Comparison of ENCODE assay signal across 9 cellular contexts in the genomic region with DNA sequence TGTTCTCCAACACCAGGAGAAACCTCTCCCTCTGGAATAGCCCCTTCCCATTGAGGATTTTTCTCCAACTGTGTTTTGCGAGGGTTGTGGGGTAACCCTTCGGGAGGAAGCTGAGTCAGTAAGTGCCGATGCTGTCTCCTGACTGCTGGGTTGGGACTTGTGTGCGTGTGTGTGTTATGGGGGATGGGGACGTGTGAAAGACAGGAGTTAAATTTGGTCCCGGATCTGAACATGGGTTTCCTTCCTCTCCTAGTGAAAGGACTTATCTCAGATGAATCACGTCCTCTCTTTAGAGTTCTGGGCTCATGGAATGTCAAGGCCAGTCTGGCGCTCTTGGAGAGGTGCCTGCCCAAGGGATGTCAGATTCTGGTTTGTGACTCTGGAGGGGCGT. TPM values are rescaled to one million over a fixed set of nuclear protein-coding genes. Genes with fewer than 3 reads are reported as not detected.
A peak's percentile ranks its signal among the peaks of the same experiment; 100 is the strongest.
DNase-seq lines count a peak whose midpoint lies in the region; ATAC-seq and TF ChIP-seq lines count a peak whose summit lies in the region.
"Had no signal": no experiment of that assay in that cellular context is flagged by ENCODE, and none has a peak within 500 bp of the region (broad histone marks: within the 10 kb centered on the region; RNA-seq: fewer than 3 reads in every experiment).

No MANE protein-coding gene starts in this region.

- H3K9me3 Mint-ChIP-seq in glutamatergic neuron (ENCODE audit: unreplicated experiment), result peaks cover 2% of the 10 kb centered on the region
- H3K9me3 Mint-ChIP-seq: activated naive CD4-positive, alpha-beta T cell treated with anti-CD3 and anti-CD28 coated beads, Interleukin-2, amount 50 U/mL, for 72 hours had no signal

- H3K36me3 Mint-ChIP-seq in glutamatergic neuron (ENCODE audit: unreplicated experiment), result no peaks in the 10 kb centered on the region
- H3K36me3 Mint-ChIP-seq: activated naive CD4-positive, alpha-beta T cell treated with anti-CD3 and anti-CD28 coated beads, Interleukin-2, amount 50 U/mL, for 72 hours had no signal

- no peaks in the 10 kb centered on the region for H3K36me3 ChIP-seq in H7 (replicated peaks; ENCODE audit: control insufficient read depth, insufficient read depth, low read length)

- H3K4me3 ChIP-seq in H7 (ENCODE audit: insufficient read depth, low read depth, low read length), result no peak overlapping the region

- H3K4me1 Mint-ChIP-seq in glutamatergic neuron (ENCODE audit: low read depth, unreplicated experiment), result peaks cover 24% of the 10 kb centered on the region

- ATAC-seq in HG02981 (IDR thresholded peaks at IDR 0.05; ENCODE audit: unreplicated experiment), result no peak
- ATAC-seq in GM21825 (IDR thresholded peaks at IDR 0.05; ENCODE audit: unreplicated experiment), result no peak

- no peak overlapping the region for H3K4me3 Mint-ChIP-seq in glutamatergic neuron (ENCODE audit: unreplicated experiment)

- DNase-seq in H7, result peak; percentile 13
- peak; percentile 67 for DNase-seq in UCSD-AML1 (lab: John Stamatoyannopoulos, UW; ENCODE audit: unreplicated experiment)
- DNase-seq in glutamatergic neuron, result no peak
- peak; percentile 100 for DNase-seq in pulmonary artery endothelial cell (ENCODE audit: low read depth, low spot score)
- DNase-seq in NCI-H1417 (lab: John Stamatoyannopoulos, UW), result no peak
- DNase-seq in NCI-H2171 (lab: John Stamatoyannopoulos, UW), result no peak

- H3K27me3 ChIP-seq in H7 (ENCODE audit: control insufficient read depth, insufficient read depth, low read length), result no peaks in the 10 kb centered on the region

- no peak for TF ChIP-seq CTCF in glutamatergic neuron (IDR thresholded peaks at IDR 0.05; ENCODE audit: partially characterized antibody, unreplicated experiment)

- peak overlapping the region; percentile 79 for H3K27ac Mint-ChIP-seq in glutamatergic neuron (ENCODE audit: unreplicated experiment)
- H3K27ac Mint-ChIP-seq: activated naive CD4-positive, alpha-beta T cell treated with anti-CD3 and anti-CD28 coated beads, Interleukin-2, amount 50 U/mL, for 72 hours had no signal

- H3K27me3 Mint-ChIP-seq in glutamatergic neuron (ENCODE audit: unreplicated experiment), result peaks cover 7% of the 10 kb centered on the region

RNA-seq across cellular contexts. Expression of gene KIAA1671, which starts 33.3 kb away (rescaled TPM):
- 7.3 and 9.2 TPM in 2 replicates for total RNA-seq in H7 (2014; rRNA removed; shearing (Covaris generic))
- 15.3 TPM for total RNA-seq in glutamatergic neuron (ENCODE audit: unreplicated experiment)
- total RNA-seq in pulmonary artery endothelial cell, result 25.7 and 30.0 TPM in 2 replicates

RNA-seq across cellular contexts. Expression of gene LHFPL7, which starts 39.3 kb away (rescaled TPM):
- not detected in 2 replicates for total RNA-seq in H7 (2014; rRNA removed; shearing (Covaris generic))
- total RNA-seq in glutamatergic neuron (ENCODE audit: unreplicated experiment) (not detected), pulmonary artery endothelial cell (not detected in 2 replicates)
- total RNA-seq: activated naive CD4-positive, alpha-beta T cell treated with anti-CD3 and anti-CD28 coated beads, Interleukin-2, amount 50 U/mL, for 72 hours had no signal

Comparison
In these comparisons a context has a peak if more than half of its experiments do, and no peak if none do; other contexts are left out.
1. DNase-seq: peak in H7 (single experiment), UCSD-AML1 (single experiment) and pulmonary artery endothelial cell (single experiment); none in glutamatergic neuron (single experiment), NCI-H1417 (0 of 3) and NCI-H2171 (single experiment).